8 cellular contexts compared by ENCODE assay signal in the genomic region with DNA sequence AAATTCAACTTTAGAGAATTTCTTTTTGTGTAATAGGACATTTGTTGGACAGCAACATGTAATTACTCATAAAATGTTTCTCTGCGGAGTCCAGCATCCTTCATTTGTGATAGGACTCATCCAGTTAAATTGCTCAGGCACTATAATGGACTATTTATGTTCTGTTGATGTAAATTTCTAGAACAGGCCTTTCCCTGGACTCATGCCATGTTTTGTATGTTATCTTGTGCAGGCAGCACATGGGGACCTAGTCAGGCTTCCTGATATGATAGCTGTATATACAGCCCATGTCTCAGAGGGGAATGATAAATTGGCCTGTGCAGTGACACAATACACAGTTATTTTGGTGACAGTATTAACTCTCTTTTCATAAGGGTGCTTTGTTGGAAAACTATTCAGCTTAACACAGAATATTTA. TPM values are rescaled to one million over a fixed set of nuclear protein-coding genes. Genes with fewer than 3 reads are reported as not detected.
DNase-seq lines count a peak whose midpoint lies in the region; ATAC-seq and TF ChIP-seq lines count a peak whose summit lies in the region.

No MANE protein-coding gene starts in this region.

- intact Hi-C loops in dorsolateral prefrontal cortex (cut with DNase I) = no loop called here

- peaks cover 43% of the 10 kb centered on the region for H4K20me1 ChIP-seq in osteoblast (ENCODE audit: insufficient read depth, low read length)

- peak; percentile 12 for DNase-seq in CMK (ENCODE audit: low read depth)
- peak; percentile 22 for DNase-seq in NCI-H2227 (lab: John Stamatoyannopoulos, UW; ENCODE audit: unreplicated experiment)
- DNase-seq in dorsolateral prefrontal cortex = no peak
- DNase-seq in osteoblast (ENCODE audit: insufficient read length, low spot score, missing footprints) = no peak
- no peak for DNase-seq in UCSD-AML1 (lab: John Stamatoyannopoulos, UW; ENCODE audit: unreplicated experiment)

- ATAC-seq in GM19351 (IDR thresholded peaks at IDR 0.05; ENCODE audit: unreplicated experiment) (no peak), HG02759 (IDR thresholded peaks at IDR 0.05; ENCODE audit: unreplicated experiment) (no peak), HG03571 (IDR thresholded peaks at IDR 0.05; ENCODE audit: unreplicated experiment) (no peak)

- H3K27me3 ChIP-seq in dorsolateral prefrontal cortex = no peaks in the 10 kb centered on the region
- no peaks in the 10 kb centered on the region for H3K27me3 ChIP-seq in osteoblast (ENCODE audit: insufficient read depth, low read length)

- H3K4me3 ChIP-seq in dorsolateral prefrontal cortex (peak overlapping the region in 1 of 59 donors; percentile 1), osteoblast (ENCODE audit: insufficient read depth, low read length) (no peak overlapping the region)

- H3K79me2 ChIP-seq in osteoblast (ENCODE audit: insufficient read depth, low read length) = peaks cover 93% of the 10 kb centered on the region

- TF ChIP-seq CTCF in dorsolateral prefrontal cortex (IDR thresholded peaks at IDR 0.05 in 54 of 56, conservative IDR thresholded peaks at IDR 0.05 in 2 of 56; ENCODE audit: low read depth in 1 of 56, partially characterized antibody in 56 of 56) (no peak), osteoblast (IDR thresholded peaks at IDR 0.05; ENCODE audit: extremely low read depth, low read depth, low read length) (no peak)

- H3K4me1 ChIP-seq in osteoblast (ENCODE audit: insufficient read depth, low read length) = peaks cover 68% of the 10 kb centered on the region

- H3K36me3 ChIP-seq in osteoblast (ENCODE audit: insufficient read depth, low read length) = peaks cover 12% of the 10 kb centered on the region

- H3K27ac ChIP-seq in dorsolateral prefrontal cortex (peak overlapping the region in 57 of 59 donors; percentile 3 to 85 (median 67)), osteoblast (ENCODE audit: low read depth, low read length) (peak overlapping the region; percentile 29)

- no peaks in the 10 kb centered on the region for H3K9me3 ChIP-seq in osteoblast (ENCODE audit: low read depth, low read length)

- H3K4me2 ChIP-seq in osteoblast (ENCODE audit: insufficient read depth, low read length) = no peak overlapping the region

- H2AFZ ChIP-seq in osteoblast (ENCODE audit: low read length) = no peak overlapping the region

RNA-seq across cellular contexts. Expression of gene MBNL1, which starts 51.5 kb away (rescaled TPM):
- total RNA-seq in dorsolateral prefrontal cortex (100 to 1,000 TPM; 106 to 168 (median 132) TPM), osteoblast (483 and 545 TPM in 2 replicates)

Comparison
In these comparisons a context has a peak if more than half of its experiments do, and no peak if none do; other contexts are left out.
1. DNase-seq: peak in CMK (single experiment) and NCI-H2227 (single experiment); none in dorsolateral prefrontal cortex (0 of 10), osteoblast (single experiment) and UCSD-AML1 (single experiment).